Comparison of ENCODE assay signal across 7 cellular contexts in genomic region chr7:87300756-87301155, GRCh38.
"Had no signal": no experiment of that assay in that cellular context is flagged by ENCODE, and none has a peak within 500 bp of the region (broad histone marks: within the 10 kb centered on the region; RNA-seq: fewer than 3 reads in every experiment).

No MANE protein-coding gene starts in this region.

- H3K9ac ChIP-seq: KMS-11 had no signal

- FAIRE-seq: HepG2, HTR-8/SVneo had no signal

- H3K27ac ChIP-seq: HL-60, KMS-11 had no signal

- H3K4me2 ChIP-seq: KMS-11 had no signal

- DNase-seq: IMR-90, KBM-7, KG1 had no signal

- ATAC-seq: HepG2 had no signal
